Comparison of ENCODE assay signal across 8 cellular contexts in genomic region chr16:11016993-11017392, GRCh38.
A peak's percentile ranks its signal among the peaks of the same experiment; 100 is the strongest.
DNase-seq lines count a peak whose midpoint lies in the region; ATAC-seq and TF ChIP-seq lines count a peak whose summit lies in the region.

No MANE protein-coding gene starts in this region.

- no peaks in the 10 kb centered on the region for H3K9me3 ChIP-seq in CD8-positive, alpha-beta T cell (ENCODE audit: low read length)
- no peaks in the 10 kb centered on the region for H3K9me3 ChIP-seq in prostate gland

- H3K9me3 Mint-ChIP-seq in CD8-positive, alpha-beta T cell: no peaks in the 10 kb centered on the region
- no peaks in the 10 kb centered on the region for H3K9me3 Mint-ChIP-seq in WTC11

- no peak overlapping the region for H3K4me3 ChIP-seq in CD8-positive, alpha-beta T cell (ENCODE audit: low read depth, low read length)
- H3K4me3 ChIP-seq in brain microvascular endothelial cell (ENCODE audit: low read depth, low read length) (no peak overlapping the region), prostate gland (no peak overlapping the region)

- in situ Hi-C loops in brain microvascular endothelial cell (cut with HindIII; ENCODE audit: low pct_ligation_motif_present, low sequenced_read_pairs): no loop called here

- POLR2A ChIA-PET in CD8-positive, alpha-beta T cell (lab: Charles Lee): no interaction called here
- POLR2A ChIA-PET in WTC11 (lab: Charles Lee): no interaction called here

- no peak overlapping the region for H3K27ac Mint-ChIP-seq in CD8-positive, alpha-beta T cell
- no peak overlapping the region for H3K27ac Mint-ChIP-seq in WTC11

- DNase-seq in CD8-positive, alpha-beta T cell: peak in 6 of 7 experiments; percentile 30 to 62 (median 46)
- peak; percentile 42 for DNase-seq in NCI-H774 (lab: John Stamatoyannopoulos, UW)
- peak; percentile 80 for DNase-seq in brain microvascular endothelial cell
- peak; percentile 19 for DNase-seq in prostate gland (ENCODE audit: low spot score)
- no peak for DNase-seq in WTC11 (ENCODE audit: low spot score)
- no peak for DNase-seq in CD1c-positive myeloid dendritic cell (ENCODE audit: extremely low spot score)

- peaks cover 45% of the 10 kb centered on the region for H3K36me3 Mint-ChIP-seq in CD8-positive, alpha-beta T cell
- peaks cover 4% of the 10 kb centered on the region; the same call in 1 of the 2 replicates for H3K36me3 Mint-ChIP-seq in WTC11

- WGBS in prostate gland: 41% methylated on average over 9 of the region's 9 CpGs

- H3K36me3 ChIP-seq in CD8-positive, alpha-beta T cell (ENCODE audit: insufficient read depth, low read length): no peaks in the 10 kb centered on the region
- H3K36me3 ChIP-seq in brain microvascular endothelial cell (replicated peaks) (no peaks in the 10 kb centered on the region), prostate gland (no peaks in the 10 kb centered on the region)

- ATAC-seq in CD8-positive, alpha-beta T cell: peak; percentile 56
- ATAC-seq in GM21423 (IDR thresholded peaks at IDR 0.05; ENCODE audit: unreplicated experiment) (no peak), WTC11 (no peak), HG03095 (IDR thresholded peaks at IDR 0.05; ENCODE audit: unreplicated experiment) (no peak)

- no peaks in the 10 kb centered on the region for H3K27me3 Mint-ChIP-seq in CD8-positive, alpha-beta T cell (ENCODE audit: low read depth)
- no peaks in the 10 kb centered on the region for H3K27me3 Mint-ChIP-seq in WTC11 (ENCODE audit: low read depth)

- H3K4me1 Mint-ChIP-seq in CD8-positive, alpha-beta T cell (ENCODE audit: low read depth): peaks cover 8% of the 10 kb centered on the region
- 0 out of 2 replicates have a peak, but pooled peaks cover 3% of the 10 kb centered on the region for H3K4me1 Mint-ChIP-seq in WTC11

- TF ChIP-seq CTCF in CD8-positive, alpha-beta T cell (IDR thresholded peaks at IDR 0.05): no peak
- TF ChIP-seq CTCF in brain microvascular endothelial cell (IDR thresholded peaks at IDR 0.05; ENCODE audit: low read depth, low read length, missing control alignments) (no peak), prostate gland (IDR thresholded peaks at IDR 0.05) (no peak), WTC11 (IDR thresholded peaks at IDR 0.05) (no peak)

- no peak overlapping the region for H3K27ac ChIP-seq in CD8-positive, alpha-beta T cell (ENCODE audit: low read depth, low read length)
- H3K27ac ChIP-seq in brain microvascular endothelial cell: peak overlapping the region; percentile 12
- no peak overlapping the region for H3K27ac ChIP-seq in prostate gland

- H3K4me3 Mint-ChIP-seq in CD8-positive, alpha-beta T cell: no peak overlapping the region
- H3K4me3 Mint-ChIP-seq in WTC11: no peak overlapping the region

- no peaks in the 10 kb centered on the region for H3K27me3 ChIP-seq in CD8-positive, alpha-beta T cell (ENCODE audit: insufficient read depth, low read length)
- H3K27me3 ChIP-seq in brain microvascular endothelial cell (replicated peaks) (no peaks in the 10 kb centered on the region), prostate gland (replicated peaks; ENCODE audit: insufficient read depth) (no peaks in the 10 kb centered on the region)

- CTCF ChIA-PET in CD8-positive, alpha-beta T cell (lab: Charles Lee): no interaction called here
- CTCF ChIA-PET in WTC11 (lab: Charles Lee): no interaction called here

- no peak for TF ChIP-seq POLR2A in prostate gland (IDR thresholded peaks at IDR 0.05)

- intact Hi-C loops in CD8-positive, alpha-beta T cell (cut with DNase I, micrococcal nuclease): no loop called here
- intact Hi-C loops in prostate gland (cut with DNase I): no loop called here

- no peaks in the 10 kb centered on the region for H3K4me1 ChIP-seq in CD8-positive, alpha-beta T cell (ENCODE audit: insufficient read depth, low read length)
- H3K4me1 ChIP-seq in prostate gland (replicated peaks): no peaks in the 10 kb centered on the region

TF ChIP-seq in WTC11, 78 proteins besides CTCF, POLR2A, EP300 and RAD21:
- TF ChIP-seq ZNF512 (CRISPR knock-in tag; IDR thresholded peaks at IDR 0.05; ENCODE audit: borderline replicate concordance): no peak
- no peak for TF ChIP-seq AR (CRISPR knock-in tag; IDR thresholded peaks at IDR 0.05)
- TF ChIP-seq IRF1 (CRISPR knock-in tag; IDR thresholded peaks at IDR 0.05): no peak
- no peak for TF ChIP-seq USF1 (CRISPR knock-in tag; IDR thresholded peaks at IDR 0.05)
- TF ChIP-seq E2F5 (CRISPR knock-in tag; IDR thresholded peaks at IDR 0.05): no peak
- TF ChIP-seq NFE2L1 (CRISPR knock-in tag; IDR thresholded peaks at IDR 0.05): no peak
- no peak for TF ChIP-seq ZNF219 (CRISPR knock-in tag; IDR thresholded peaks at IDR 0.05; ENCODE audit: borderline replicate concordance)
- TF ChIP-seq NR2C2 (CRISPR knock-in tag; IDR thresholded peaks at IDR 0.05): no peak
- TF ChIP-seq ZNF423 (CRISPR knock-in tag; IDR thresholded peaks at IDR 0.05): no peak
- TF ChIP-seq ETV6 (CRISPR knock-in tag; IDR thresholded peaks at IDR 0.05): no peak
- TF ChIP-seq FOXJ3 (CRISPR knock-in tag; IDR thresholded peaks at IDR 0.05; ENCODE audit: borderline replicate concordance): no peak
TF ChIP-seq in WTC11: peak in this region for 0.

Comparison
In these comparisons a context has a peak if more than half of its experiments do, and no peak if none do; other contexts are left out.
1. DNase-seq: peak in CD8-positive, alpha-beta T cell (6 of 7), NCI-H774 (single experiment), brain microvascular endothelial cell (single experiment) and prostate gland (single experiment); none in WTC11 (single experiment) and CD1c-positive myeloid dendritic cell (single experiment).